ENCODE assay signal across 8 cellular contexts in the genomic region with DNA sequence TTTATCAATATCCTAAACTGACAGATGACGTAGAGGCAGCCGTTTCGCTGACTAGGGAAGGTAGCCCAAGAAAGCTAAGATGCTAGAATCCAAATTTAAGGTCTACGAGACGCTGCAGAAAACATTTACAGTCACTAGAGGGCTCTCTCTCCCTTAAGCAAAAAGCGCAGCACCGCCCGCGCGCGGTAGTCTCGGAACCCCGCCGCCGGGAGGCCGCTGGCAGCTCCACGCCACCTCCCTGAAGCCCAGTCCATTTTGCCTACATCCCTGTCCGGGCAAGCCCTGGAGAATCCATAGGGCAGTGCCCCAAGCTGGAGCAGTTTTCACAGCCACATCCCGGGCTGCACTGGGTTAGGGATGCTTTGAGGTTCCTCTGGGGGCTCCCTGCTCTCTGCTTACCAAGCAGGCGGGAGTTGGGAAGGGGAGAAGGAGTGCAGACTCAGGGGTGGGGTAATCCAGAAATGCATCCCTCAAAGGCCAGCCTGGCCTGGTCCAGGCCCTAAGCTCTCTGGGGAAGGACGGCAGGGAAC. TPM values are rescaled to one million over a fixed set of nuclear protein-coding genes. Genes with fewer than 3 reads are reported as not detected.
DNase-seq lines count a peak whose midpoint lies in the region; ATAC-seq, FAIRE-seq and TF ChIP-seq lines count a peak whose summit lies in the region.

No MANE protein-coding gene starts in this region.

- POLR2A ChIA-PET in endothelial cell of umbilical vein (lab: Charles Lee), result no interaction called here

- dilution Hi-C loops in endothelial cell of umbilical vein (cut with MboI; ENCODE audit: extremely low pct_ligation_motif_present, low sequenced_read_pairs), result no loop called here

- peaks cover 56 to 74% of the 10 kb centered on the region in 2 experiments for H3K27me3 ChIP-seq in endothelial cell of umbilical vein (ENCODE audit: control insufficient read depth in 2 of 2, insufficient read depth in 2 of 2, low read length in 2 of 2)

- H3K4me1 ChIP-seq in endothelial cell of umbilical vein (ENCODE audit: control insufficient read depth, extremely low read depth, insufficient read depth, low read length), result peaks cover 4% of the 10 kb centered on the region

- no peak overlapping the region for H3K4me3 ChIP-seq in endothelial cell of umbilical vein (replicated peaks in 1 of 3; ENCODE audit: insufficient read depth in 1 of 3, low read depth in 1 of 3, low read length in 3 of 3)

- no peak for TF ChIP-seq POLR2A in endothelial cell of umbilical vein (IDR thresholded peaks at IDR 0.05; ENCODE audit: low read depth, low read length)

- no peak overlapping the region for H3K4me2 ChIP-seq in endothelial cell of umbilical vein (ENCODE audit: insufficient read depth, low read length)

- intact Hi-C loops in endothelial cell of umbilical vein (cut with micrococcal nuclease), result loop anchor here (1.0 to 5.0 kb wide), 4 partner anchors 76 to 241 kb away; partner anchors contain the start of gene KHK

- H4K20me1 ChIP-seq in endothelial cell of umbilical vein (replicated peaks; ENCODE audit: control insufficient read depth, extremely low read depth, insufficient read depth, low read length), result no peaks in the 10 kb centered on the region

- peak; percentile 65 to 72 for TF ChIP-seq CTCF in endothelial cell of umbilical vein (IDR thresholded peaks at IDR 0.05; ENCODE audit: extremely low read depth in 1 of 2, insufficient read depth in 1 of 2, low read depth in 1 of 2, low read length in 2 of 2)

- FAIRE-seq in endothelial cell of umbilical vein (lab: Jason Lieb, UNC), result peak; percentile 87

- peak; percentile 91 for DNase-seq in COR-L47 (lab: John Stamatoyannopoulos, UW)
- DNase-seq in HuH-7 (ENCODE audit: low spot score), result peak; percentile 71
- peak; percentile 57 for DNase-seq in NOMO-1 treated with dmso at 0.1 percent for 144 hours (lab: John Stamatoyannopoulos, UW; ENCODE audit: unreplicated experiment)
- peak; percentile 14 for DNase-seq in activated CD8-positive, alpha-beta memory T cell treated with anti-CD3 and anti-CD28 coated beads, Interleukin-2, amount 50 U/mL, for 24 hours (ENCODE audit: extremely low read depth)
- peak; percentile 58 for DNase-seq in endothelial cell of umbilical vein (ENCODE audit: low read depth, low spot score)
- DNase-seq in middle frontal gyrus (ENCODE audit: extremely low spot score, low spot score), result peak; percentile 75
- peak; percentile 11 to 20 for DNase-seq in stimulated activated CD8-positive, alpha-beta memory T cell treated with anti-CD3 and anti-CD28 coated beads, Interleukin-4, amount 100 ng/mL, for 4 hours (ENCODE audit: low read depth in 2 of 2, low spot score in 1 of 2)

- H3K79me2 ChIP-seq in endothelial cell of umbilical vein (ENCODE audit: control insufficient read depth, insufficient read depth, low read length), result no peaks in the 10 kb centered on the region

- no peaks in the 10 kb centered on the region for H3K36me3 ChIP-seq in endothelial cell of umbilical vein (ENCODE audit: control insufficient read depth in 2 of 2, extremely low read depth in 1 of 2, insufficient read depth in 2 of 2, low read length in 2 of 2)

- no peak overlapping the region for H3K27ac ChIP-seq in endothelial cell of umbilical vein (ENCODE audit: insufficient read depth, low read depth, low read length)

- ATAC-seq in GM21737 (IDR thresholded peaks at IDR 0.05; ENCODE audit: unreplicated experiment), result no peak

- H2AFZ ChIP-seq in endothelial cell of umbilical vein (ENCODE audit: low read depth, low read length), result no peak overlapping the region

- H3K9me1 ChIP-seq in endothelial cell of umbilical vein (replicated peaks; ENCODE audit: control insufficient read depth, extremely low read depth, insufficient read depth, low read length), result no peaks in the 10 kb centered on the region

- BruUV-seq in endothelial cell of umbilical vein (replicated peaks; lab: Mats Ljungman, UMichigan), result no TSS peak

- no peaks in the 10 kb centered on the region for H3K9me3 ChIP-seq in endothelial cell of umbilical vein (replicated peaks; ENCODE audit: control insufficient read depth, insufficient read depth, low read length)

- CTCF ChIA-PET in endothelial cell of umbilical vein (lab: Charles Lee), result interaction anchor here (0.6 to 3.9 kb wide), 63 partner anchors 8 to 446 kb away, joined by 3 to 210 read pairs (median 4); partner anchors contain the start of genes AGBL5, KHK and OST4

- no peak overlapping the region for H3K9ac ChIP-seq in endothelial cell of umbilical vein (replicated peaks; ENCODE audit: extremely low read depth, insufficient read depth, low read length)

TF ChIP-seq in endothelial cell of umbilical vein, 7 proteins besides CTCF, POLR2A, EP300 and RAD21:
- TF ChIP-seq MYC (IDR thresholded peaks at IDR 0.05; ENCODE audit: low read depth, low read length) (no peak), JUN (IDR thresholded peaks at IDR 0.05; ENCODE audit: borderline replicate concordance, insufficient read depth, insufficient read length, low read depth) (no peak), EZH2 (IDR thresholded peaks at IDR 0.05; ENCODE audit: borderline replicate concordance, low read depth, low read length, severe bottlenecking) (peak; percentile 45), FOS (IDR thresholded peaks at IDR 0.05; ENCODE audit: borderline replicate concordance, insufficient read depth, low read length) (no peak)

RNA-seq across cellular contexts. Expression of gene DPYSL5, which starts 1.5 kb away (rescaled TPM):
- not detected in 2 replicates for total RNA-seq in endothelial cell of umbilical vein
- not detected in 2 replicates for polyA plus RNA-seq in endothelial cell of umbilical vein
- polyA plus RNA-seq in endothelial cell of umbilical vein (2011; cell fraction: cytosol; rRNA removed), result not detected in 2 replicates
- polyA plus RNA-seq in endothelial cell of umbilical vein (2011; cell fraction: nucleus; rRNA removed), result not detected in 2 replicates
- polyA plus RNA-seq in endothelial cell of umbilical vein (2012), result not detected in 2 replicates
- not detected in 2 replicates for polyA minus RNA-seq in endothelial cell of umbilical vein
- polyA minus RNA-seq in endothelial cell of umbilical vein (2011; cell fraction: cytosol; rRNA and poly(A)+ RNA removed), result not detected
- not detected in 2 replicates for polyA minus RNA-seq in endothelial cell of umbilical vein (2011; cell fraction: nucleus; rRNA and poly(A)+ RNA removed)

Comparison
In these comparisons a context has a peak if more than half of its experiments do, and no peak if none do; other contexts are left out.
1. DNase-seq: peak in every context shown above with its lines; median percentile 91 in COR-L47; 75 in middle frontal gyrus; 71 in HuH-7; 58 in endothelial cell of umbilical vein; 57 in NOMO-1 treated with dmso at 0.1 percent for 144 hours; 16 in stimulated activated CD8-positive, alpha-beta memory T cell treated with anti-CD3 and anti-CD28 coated beads, Interleukin-4, amount 100 ng/mL, for 4 hours; 14 in activated CD8-positive, alpha-beta memory T cell treated with anti-CD3 and anti-CD28 coated beads, Interleukin-2, amount 50 U/mL, for 24 hours.